ENCODE assay signal across 8 cellular contexts in genomic region chr1:88683848-88684481, GRCh38. TPM values are rescaled to one million over a fixed set of nuclear protein-coding genes. Genes with fewer than 3 reads are reported as not detected.
A peak's percentile ranks its signal among the peaks of the same experiment; 100 is the strongest.
DNase-seq lines count a peak whose midpoint lies in the region; ATAC-seq and TF ChIP-seq lines count a peak whose summit lies in the region.

TSS of gene PKN2 (plus strand) at chr1:88684273. CDS start at chr1:88684581, 308 bp downstream.

- peak; percentile 32 for TF ChIP-seq CTCF in lower lobe of right lung (IDR thresholded peaks at IDR 0.05)

- DNase-seq in COLO668 (lab: John Stamatoyannopoulos, UW; ENCODE audit: unreplicated experiment) (peak; percentile 100), HS-5 (ENCODE audit: low read depth) (peak; percentile 89), NK-92 (lab: John Stamatoyannopoulos, UW; ENCODE audit: unreplicated experiment) (peak; percentile 74), lower lobe of right lung (peak; percentile 99)
- DNase-seq in activated CD8-positive, alpha-beta memory T cell treated with anti-CD3 and anti-CD28 coated beads for 1 hour (ENCODE audit: extremely low read depth in 1 of 2, low read depth in 1 of 2): peak; percentile 93 to 95
- peak; percentile 90 to 96 (median 93) for DNase-seq in stimulated activated CD4-positive, alpha-beta T cell treated with anti-CD3 and anti-CD28 coated beads, TNF-alpha, amount 100 ng/mL, for 24 hours (ENCODE audit: low read depth in 3 of 3)

- H3K27ac ChIP-seq in ectodermal cell (ENCODE audit: insufficient read depth, low read depth, low read length, poor library complexity, severe bottlenecking): peak within 1 kb of the TSS; percentile 98
- peak within 1 kb of the TSS; percentile 95 for H3K27ac ChIP-seq in lower lobe of right lung

- WGBS in ectodermal cell, 2 experiments: 0% methylated on average over 58 of the region's 58 CpGs

- H3K4me1 ChIP-seq in ectodermal cell (ENCODE audit: control insufficient read depth, insufficient read depth, low read length): peaks cover 6% of the 10 kb centered on the region
- peaks cover 36% of the 10 kb centered on the region for H3K4me1 ChIP-seq in lower lobe of right lung

- no peaks in the 10 kb centered on the region for H3K27me3 ChIP-seq in ectodermal cell (ENCODE audit: control insufficient read depth, insufficient read depth, low read length, poor library complexity, severe bottlenecking)
- H3K27me3 ChIP-seq in lower lobe of right lung (ENCODE audit: low read depth): no peaks in the 10 kb centered on the region

- H3K4me3 ChIP-seq in ectodermal cell (ENCODE audit: insufficient read depth, low read depth, low read length) (peak within 1 kb of the TSS; percentile 90), lower lobe of right lung (peak within 1 kb of the TSS; percentile 83)

- intact Hi-C loops in lower lobe of right lung (cut with DNase I): no loop called here

- H3K9me3 ChIP-seq in ectodermal cell (ENCODE audit: control insufficient read depth, low read length) (no peaks in the 10 kb centered on the region), lower lobe of right lung (no peaks in the 10 kb centered on the region)

- H3K36me3 ChIP-seq in ectodermal cell (ENCODE audit: control insufficient read depth, insufficient read depth, low read length): no peaks in the 10 kb centered on the region
- H3K36me3 ChIP-seq in lower lobe of right lung: no peaks in the 10 kb centered on the region

- ATAC-seq in GM19468 (IDR thresholded peaks at IDR 0.05; ENCODE audit: extremely low read depth, unreplicated experiment) (peak; percentile 86), lower lobe of right lung (peak; percentile 99)

RNA-seq across cellular contexts. Expression of gene PKN2, which starts in this region (rescaled TPM):
- polyA plus RNA-seq in ectodermal cell (2013, experiment 1 of 4): 37.0 TPM
- 40.1 TPM for polyA plus RNA-seq in ectodermal cell (2013, experiment 2 of 4)
- 32.1 TPM for polyA plus RNA-seq in ectodermal cell (2013, experiment 3 of 4)
- 34.2 TPM for polyA plus RNA-seq in ectodermal cell (2013, experiment 4 of 4)
- 51.4 TPM for total RNA-seq in lower lobe of right lung

Comparison
In these comparisons a context has a peak if more than half of its experiments do, and no peak if none do; other contexts are left out.
1. Peak in every context shown above with its lines: DNase-seq, ATAC-seq, H3K4me3 ChIP-seq and H3K27ac ChIP-seq.